26 cellular contexts compared by ENCODE assay signal in the genomic region with DNA sequence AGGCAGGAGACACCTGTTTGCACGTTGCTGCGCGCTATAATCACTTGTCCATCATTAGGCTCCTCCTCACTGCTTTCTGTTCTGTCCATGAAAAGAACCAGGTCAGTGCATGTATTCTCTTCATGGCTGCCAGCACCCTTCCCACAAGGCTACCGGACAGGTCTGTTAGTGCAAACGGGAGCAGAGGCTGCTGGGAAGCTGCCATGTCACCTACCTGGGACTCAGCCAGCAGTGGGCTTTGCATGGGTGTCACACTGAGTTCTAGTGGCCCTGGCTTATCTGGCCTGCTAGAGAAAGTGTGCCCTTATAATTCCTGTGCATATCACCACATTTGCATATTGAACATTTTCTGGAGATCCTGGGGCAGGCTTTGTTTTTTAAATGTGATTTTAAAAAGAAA.
"Had no signal": no experiment of that assay in that cellular context is flagged by ENCODE, and none has a peak within 500 bp of the region (broad histone marks: within the 10 kb centered on the region; RNA-seq: fewer than 3 reads in every experiment).

No MANE protein-coding gene starts in this region.

- H3K9me3 ChIP-seq: Peyer's patch had no signal

- H3K27me3 ChIP-seq: brain microvascular endothelial cell, cardiac muscle cell, Peyer's patch had no signal

- H3K4me1 ChIP-seq: Peyer's patch had no signal

- H3K27ac ChIP-seq: brain microvascular endothelial cell, cardiac muscle cell, KMS-11, Peyer's patch, RWPE1, SK-N-MC, VCaP had no signal

- ATAC-seq: activated naive CD4-positive, alpha-beta T cell treated with anti-CD3 and anti-CD28 coated beads, Interleukin-2, amount 50 U/mL, for 72 hours; activated T-cell treated with anti-CD3 and anti-CD28 coated beads, Interleukin-2, amount 50 U/mL, for 72 hours had no signal

- H3K4me3 ChIP-seq: cardiac muscle cell, Peyer's patch, SK-N-MC had no signal

- H3K36me3 ChIP-seq: brain microvascular endothelial cell, cardiac muscle cell, Peyer's patch had no signal

- DNase-seq: activated CD4-positive, alpha-beta memory T cell treated with anti-CD3 and anti-CD28 coated beads for 36 hours; activated CD4-positive, alpha-beta T cell treated with anti-CD3 and anti-CD28 coated beads, Interleukin-2, amount 10 ng/mL, durations not matched to agents 7 days and 5 days; activated CD4-positive, CD25-positive, alpha-beta regulatory T cell; activated naive CD4-positive, alpha-beta T cell treated with Interleukin-2 at 50 U/mL for 16 hours; activated T-cell treated with anti-CD3 and anti-CD28 coated beads, Interleukin-2, amount 50 U/mL, for 72 hours; brain microvascular endothelial cell; cerebellar nuclear complex; NCI-H1092; NCI-H1417; NCI-H1694; NCI-H2029; NCI-H2107; NCI-H2171 treated with DMSO at 0.1 percent for 48 hours; NCI-H226; NCI-H526; NCI-H774; NK-92 treated with Interleukin-12 subunit alpha and Interleukin-12 subunit beta, amount 100 ng/mL, for 24 hours; Peyer's patch; SIG-M5; T-helper 1 cell had no signal
